8 cellular contexts compared by ENCODE assay signal in the genomic region with DNA sequence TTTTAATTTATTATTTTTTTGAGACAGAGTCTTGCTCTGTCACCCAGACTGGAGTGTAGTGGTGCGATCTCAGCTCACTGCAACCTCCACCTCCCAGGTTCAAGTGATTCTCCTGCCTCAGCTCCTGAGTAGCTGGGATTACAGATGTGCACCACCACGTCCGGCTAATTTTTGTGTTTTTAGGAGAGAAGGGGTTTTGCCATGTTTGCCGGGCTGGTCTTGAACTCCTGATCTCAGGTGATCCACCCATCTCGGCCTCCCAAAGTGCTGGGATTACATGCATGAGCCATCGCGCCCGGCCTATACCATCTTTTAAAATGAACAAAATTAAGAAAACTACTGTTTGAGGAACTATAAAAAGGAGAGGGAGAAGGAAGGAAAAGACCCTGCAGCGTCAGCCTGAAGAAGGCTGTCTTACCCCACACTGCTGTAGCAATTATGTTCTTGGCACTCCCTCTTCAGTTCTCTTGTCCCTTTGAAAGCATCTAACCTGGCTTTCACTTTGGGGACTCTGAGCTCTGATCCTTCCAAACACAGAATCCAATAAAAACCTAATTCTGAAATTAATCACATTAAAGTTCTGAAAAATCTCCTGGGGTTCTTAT. TPM values are rescaled to one million over a fixed set of nuclear protein-coding genes. Genes with fewer than 3 reads are reported as not detected.
A peak's percentile ranks its signal among the peaks of the same experiment; 100 is the strongest.
DNase-seq lines count a peak whose midpoint lies in the region; ATAC-seq and TF ChIP-seq lines count a peak whose summit lies in the region.
"Not testable (repeated sequence)": the region's sequence is repeated elsewhere in the genome, so short reads cannot be mapped to it uniquely, and the experiment has no call there.

No MANE protein-coding gene starts in this region.

- RAD21 ChIA-PET in HCT116 (lab: Charles Lee; ENCODE audit: low non-redundant PET in 1 of 2, low total read pairs in 2 of 2, uncharacterized antibody in 2 of 2, unreplicated experiment in 2 of 2) = not testable (repeated sequence)

- not testable (repeated sequence) for TF ChIP-seq POLR2A in HCT116 (IDR thresholded peaks at IDR 0.05; ENCODE audit: borderline replicate concordance, extremely low read depth, insufficient read depth, insufficient read length); uterus (IDR thresholded peaks at IDR 0.05)

- intact Hi-C loops in HCT116 (cut with micrococcal nuclease); PC-3 (cut with micrococcal nuclease); uterus (cut with DNase I; ENCODE audit: low total_unique reads): not testable (repeated sequence)
- intact Hi-C loops in heart right ventricle (cut with DNase I) = loop anchor here in 1 of 10 donors (10.0 kb wide), 1 partner anchor 279 kb away; the partner anchor contains the start of genes ATP6V1G2, DDX39B and NFKBIL1

- not testable (repeated sequence) for H3K9me3 Mint-ChIP-seq in activated CD4-positive, alpha-beta memory T cell treated with anti-CD3 and anti-CD28 coated beads, Interleukin-2, amount 10 ng/mL, durations not matched to agents 7 days and 5 days; naive thymus-derived CD8-positive, alpha-beta T cell; stimulated activated effector memory CD8-positive, alpha-beta T cell treated with anti-CD3 and anti-CD28 coated beads, Interleukin-12 subunit alpha, Interleukin-12 subunit beta, amount 100 ng/mL, for 72 hours

- WGBS in heart right ventricle, 2 donors = 88 to 90% methylated on average over 9 of the region's 9 CpGs

- not testable (repeated sequence) for BruUV-seq in HCT116 (replicated peaks; lab: Mats Ljungman, UMichigan); PC-3 (replicated peaks; lab: Mats Ljungman, UMichigan)

- H3F3A ChIP-seq in PC-3 (ENCODE audit: low read length, unreplicated experiment) = peaks cover 13% of the 10 kb centered on the region

- H3K9ac ChIP-seq in HCT116 (ENCODE audit: low read length) = peak overlapping the region; percentile 30; the same call in 1 of the 2 replicates
- H3K9ac ChIP-seq in PC-3 (ENCODE audit: low read length) = not testable (repeated sequence)

- H3K4me1 Mint-ChIP-seq in activated CD4-positive, alpha-beta memory T cell treated with anti-CD3 and anti-CD28 coated beads, Interleukin-2, amount 10 ng/mL, durations not matched to agents 7 days and 5 days = peaks cover 59% of the 10 kb centered on the region
- H3K4me1 Mint-ChIP-seq in naive thymus-derived CD8-positive, alpha-beta T cell = peaks cover 7 to 62% (median 36%) of the 10 kb centered on the region in 4 donors
- peaks cover 59% of the 10 kb centered on the region for H3K4me1 Mint-ChIP-seq in stimulated activated effector memory CD8-positive, alpha-beta T cell treated with anti-CD3 and anti-CD28 coated beads, Interleukin-12 subunit alpha, Interleukin-12 subunit beta, amount 100 ng/mL, for 72 hours

- H3K27ac Mint-ChIP-seq in activated CD4-positive, alpha-beta memory T cell treated with anti-CD3 and anti-CD28 coated beads, Interleukin-2, amount 10 ng/mL, durations not matched to agents 7 days and 5 days = not testable (repeated sequence)
- peak overlapping the region in 5 of 10 donors; percentile 33 to 90 (median 43) for H3K27ac Mint-ChIP-seq in naive thymus-derived CD8-positive, alpha-beta T cell
- peak overlapping the region; percentile 15 for H3K27ac Mint-ChIP-seq in stimulated activated effector memory CD8-positive, alpha-beta T cell treated with anti-CD3 and anti-CD28 coated beads, Interleukin-12 subunit alpha, Interleukin-12 subunit beta, amount 100 ng/mL, for 72 hours

- DNase-seq in HCT116 (ENCODE audit: low read depth, low spot score); PC-3; activated CD4-positive, alpha-beta memory T cell treated with anti-CD3 and anti-CD28 coated beads, Interleukin-2, amount 10 ng/mL, durations not matched to agents 7 days and 5 days; caudate nucleus (lab: John Stamatoyannopoulos, UW); heart right ventricle; naive thymus-derived CD8-positive, alpha-beta T cell; stimulated activated effector memory CD8-positive, alpha-beta T cell treated with anti-CD3 and anti-CD28 coated beads, Interleukin-12 subunit alpha, Interleukin-12 subunit beta, amount 100 ng/mL, for 72 hours (ENCODE audit: low spot score in 2 of 2); uterus: not testable (repeated sequence)

- H3K4me2 ChIP-seq in HCT116 (ENCODE audit: low read length) = peak overlapping the region; percentile 77
- H3K4me2 ChIP-seq in PC-3 (ENCODE audit: low read length) = peak overlapping the region; percentile 91; the same call in 1 of the 2 replicates

- not testable (repeated sequence) for ATAC-seq in HCT116; PC-3; heart right ventricle; naive thymus-derived CD8-positive, alpha-beta T cell; stimulated activated effector memory CD8-positive, alpha-beta T cell treated with anti-CD3 and anti-CD28 coated beads, Interleukin-12 subunit alpha, Interleukin-12 subunit beta, amount 100 ng/mL, for 72 hours

- peak overlapping the region; percentile 44 for H3K4me3 Mint-ChIP-seq in activated CD4-positive, alpha-beta memory T cell treated with anti-CD3 and anti-CD28 coated beads, Interleukin-2, amount 10 ng/mL, durations not matched to agents 7 days and 5 days
- H3K4me3 Mint-ChIP-seq in naive thymus-derived CD8-positive, alpha-beta T cell = peak overlapping the region in 7 of 10 donors; percentile 3 to 56 (median 18)
- peak overlapping the region; percentile 79 for H3K4me3 Mint-ChIP-seq in stimulated activated effector memory CD8-positive, alpha-beta T cell treated with anti-CD3 and anti-CD28 coated beads, Interleukin-12 subunit alpha, Interleukin-12 subunit beta, amount 100 ng/mL, for 72 hours

- CTCF ChIA-PET in HCT116 (lab: Charles Lee); PC-3 (lab: Charles Lee): not testable (repeated sequence)
- CTCF ChIA-PET in activated CD4-positive, alpha-beta memory T cell treated with anti-CD3 and anti-CD28 coated beads, Interleukin-2, amount 10 ng/mL, durations not matched to agents 7 days and 5 days (lab: Charles Lee) = interaction anchor here (1.2 to 2.6 kb wide), 2 partner anchors 17 to 85 kb away, joined by 3 to 9 read pairs; partner anchors contain the start of gene LSM2

- not testable (repeated sequence) for H3K4me3 ChIP-seq in HCT116 (replicated peaks in 1 of 2; ENCODE audit: low read depth in 1 of 2, low read length in 2 of 2); PC-3 (ENCODE audit: low read length); uterus
- peak overlapping the region in 1 of 10 donors; percentile 6 for H3K4me3 ChIP-seq in heart right ventricle

- not testable (repeated sequence) for H3K36me3 ChIP-seq in HCT116 (ENCODE audit: control insufficient read depth in 1 of 2, insufficient read depth in 2 of 2, low read length in 2 of 2); PC-3 (ENCODE audit: low read depth, low read length); heart right ventricle; uterus

- not testable (repeated sequence) for H3K9me3 ChIP-seq in HCT116 (ENCODE audit: control insufficient read depth in 1 of 2, insufficient read depth in 1 of 2, low read depth in 1 of 2, low read length in 2 of 2); PC-3 (ENCODE audit: low read length); heart right ventricle; uterus

- POLR2A ChIA-PET in HCT116 (lab: Charles Lee) = interaction anchor here (2.0 to 4.9 kb wide), 2 partner anchors 16 to 85 kb away, joined by 5 to 19 read pairs; partner anchors contain the start of genes LSM2 and MSH5
- POLR2A ChIA-PET in PC-3 (lab: Charles Lee; ENCODE audit: unreplicated experiment) = not testable (repeated sequence)
- POLR2A ChIA-PET in activated CD4-positive, alpha-beta memory T cell treated with anti-CD3 and anti-CD28 coated beads, Interleukin-2, amount 10 ng/mL, durations not matched to agents 7 days and 5 days (lab: Charles Lee) = interaction anchor here (0.6 to 6.4 kb wide), 8 partner anchors 9 to 283 kb away, joined by 3 to 95 read pairs (median 4); partner anchors contain the start of genes CLIC1, GPANK1, LSM2 and MPIG6B
- POLR2A ChIA-PET in naive thymus-derived CD8-positive, alpha-beta T cell (lab: Charles Lee) = interaction anchor here (0.6 to 1.3 kb wide), 3 partner anchors 94 to 1209 kb away, joined by 3 to 7 read pairs (median 3); partner anchors contain the start of gene DDAH2

- not testable (repeated sequence) for TF ChIP-seq RAD21 in HCT116 (IDR thresholded peaks at IDR 0.05; ENCODE audit: low read depth)

- H3K4me1 ChIP-seq in HCT116 (ENCODE audit: control insufficient read depth in 1 of 2, insufficient read depth in 2 of 2, low read length in 2 of 2) = peaks cover 55 to 69% of the 10 kb centered on the region in 2 experiments
- H3K4me1 ChIP-seq in PC-3 (ENCODE audit: insufficient read depth, low read length) = peaks cover 62% of the 10 kb centered on the region
- peaks cover 14 to 66% (median 53%) of the 10 kb centered on the region in 9 donors for H3K4me1 ChIP-seq in heart right ventricle
- H3K4me1 ChIP-seq in uterus = peaks cover 5 to 12% of the 10 kb centered on the region in 2 donors

- not testable (repeated sequence) for TF ChIP-seq CTCF in HCT116 (IDR thresholded peaks at IDR 0.05 in 2 of 3, conservative IDR thresholded peaks at IDR 0.05 in 1 of 3; ENCODE audit: borderline replicate concordance in 1 of 3, insufficient read depth in 1 of 3, low read depth in 2 of 3, low read length in 2 of 3); PC-3 (conservative IDR thresholded peaks at IDR 0.05; ENCODE audit: low read depth, low read length); heart right ventricle (IDR thresholded peaks at IDR 0.05); uterus (IDR thresholded peaks at IDR 0.05)

- not testable (repeated sequence) for H3K27me3 Mint-ChIP-seq in activated CD4-positive, alpha-beta memory T cell treated with anti-CD3 and anti-CD28 coated beads, Interleukin-2, amount 10 ng/mL, durations not matched to agents 7 days and 5 days; naive thymus-derived CD8-positive, alpha-beta T cell

- H3K27me3 ChIP-seq in HCT116 (ENCODE audit: insufficient read depth, low read length); PC-3 (ENCODE audit: low read length); heart right ventricle; uterus: not testable (repeated sequence)

- H3K9me2 ChIP-seq in HCT116 (ENCODE audit: insufficient read depth); PC-3 (replicated peaks; ENCODE audit: low read length): not testable (repeated sequence)

- H3K36me3 Mint-ChIP-seq in activated CD4-positive, alpha-beta memory T cell treated with anti-CD3 and anti-CD28 coated beads, Interleukin-2, amount 10 ng/mL, durations not matched to agents 7 days and 5 days (ENCODE audit: low read depth); naive thymus-derived CD8-positive, alpha-beta T cell: not testable (repeated sequence)
- peaks cover 25% of the 10 kb centered on the region for H3K36me3 Mint-ChIP-seq in stimulated activated effector memory CD8-positive, alpha-beta T cell treated with anti-CD3 and anti-CD28 coated beads, Interleukin-12 subunit alpha, Interleukin-12 subunit beta, amount 100 ng/mL, for 72 hours

- H4K20me1 ChIP-seq in HCT116 (ENCODE audit: insufficient read depth) = not testable (repeated sequence)
- H4K20me1 ChIP-seq in PC-3 (ENCODE audit: low read length) = peaks cover 15% of the 10 kb centered on the region; the same call in 1 of the 2 replicates

- not testable (repeated sequence) for H3K79me2 ChIP-seq in HCT116 (ENCODE audit: insufficient read depth, low read length)
- peaks cover 67% of the 10 kb centered on the region for H3K79me2 ChIP-seq in PC-3 (ENCODE audit: low read length)

- not testable (repeated sequence) for H2AFZ ChIP-seq in HCT116 (ENCODE audit: low read depth, low read length, poor library complexity, severe bottlenecking); PC-3 (ENCODE audit: low read length)

- peak overlapping the region; percentile 94 for H3K27ac ChIP-seq in HCT116 (ENCODE audit: low read depth, low read length)
- not testable (repeated sequence) for H3K27ac ChIP-seq in PC-3 (ENCODE audit: low read length)
- peak overlapping the region; percentile 55 for H3K27ac ChIP-seq in caudate nucleus (ENCODE audit: low read depth, low read length)
- H3K27ac ChIP-seq in heart right ventricle = peak overlapping the region; percentile 5 to 99 (median 98)
- H3K27ac ChIP-seq in uterus = peak overlapping the region; percentile 96 to 99

RNA-seq across cellular contexts. Expression of gene HSPA1B, which starts 3.8 kb away (rescaled TPM):
- total RNA-seq in HCT116 (2021; ENCODE audit: unreplicated experiment) (214 TPM), PC-3 (2014; rRNA removed) (265 and 331 TPM in 2 replicates), heart right ventricle (100 to 1,000 TPM; 126 to 258 (median 169) TPM), uterus (100 to 1,000 TPM in 2 of 4 donors, 10 to 100 TPM in 2; 40.3 to 268 (median 152) TPM)
- polyA plus RNA-seq in HCT116 (2012) = 112 and 220 TPM in 2 replicates
- total RNA-seq in activated CD4-positive, alpha-beta memory T cell treated with anti-CD3 and anti-CD28 coated beads, Interleukin-2, amount 10 ng/mL, durations not matched to agents 7 days and 5 days = 10 to 100 TPM; 60.6 to 62.6 TPM
- polyA plus RNA-seq in heart right ventricle = 100 to 1,000 TPM in 1 of 2 donors, 10 to 100 TPM in 1; 16.9 to 122 TPM
- total RNA-seq in naive thymus-derived CD8-positive, alpha-beta T cell = 10 to 100 TPM; 39.6 to 42.2 TPM
- 1 to 10 TPM in 2 of 3 donors, under 1 TPM in 1; 0.28 to 1.3 (median 1.2) TPM for polyA plus RNA-seq in naive thymus-derived CD8-positive, alpha-beta T cell

RNA-seq across cellular contexts. Expression of gene HSPA1A, which starts 8.4 kb away (rescaled TPM):
- 5.0 TPM for total RNA-seq in HCT116 (2021; ENCODE audit: unreplicated experiment)
- polyA plus RNA-seq in HCT116 (2012) = 0.55 and 2.8 TPM in 2 replicates
- total RNA-seq in PC-3 (2014; rRNA removed) = 269 and 324 TPM in 2 replicates
- 100 to 1,000 TPM; 147 to 151 TPM for total RNA-seq in activated CD4-positive, alpha-beta memory T cell treated with anti-CD3 and anti-CD28 coated beads, Interleukin-2, amount 10 ng/mL, durations not matched to agents 7 days and 5 days
- total RNA-seq in heart right ventricle = 100 to 1,000 TPM; 202 to 679 (median 259) TPM
- 100 to 1,000 TPM; 113 to 166 TPM for polyA plus RNA-seq in heart right ventricle
- 10 to 100 TPM; 54.8 to 56.9 TPM for total RNA-seq in naive thymus-derived CD8-positive, alpha-beta T cell
- 10 to 100 TPM in 2 of 3 donors, 1 to 10 TPM in 1; 6.9 to 17.3 (median 11.4) TPM for polyA plus RNA-seq in naive thymus-derived CD8-positive, alpha-beta T cell
- total RNA-seq in uterus = 100 to 1,000 TPM in 3 of 4 donors, 10 to 100 TPM in 1; 98.8 to 261 (median 170) TPM

RNA-seq across cellular contexts. Expression of gene HSPA1L, which starts 8.6 kb away (rescaled TPM):
- 0.12 TPM for total RNA-seq in HCT116 (2021; ENCODE audit: unreplicated experiment)
- 0.20 and 0.42 TPM in 2 replicates for polyA plus RNA-seq in HCT116 (2012)
- 0.26 and 0.69 TPM in 2 replicates for total RNA-seq in PC-3 (2014; rRNA removed)
- 1 to 10 TPM; 2.8 to 3.0 TPM for total RNA-seq in activated CD4-positive, alpha-beta memory T cell treated with anti-CD3 and anti-CD28 coated beads, Interleukin-2, amount 10 ng/mL, durations not matched to agents 7 days and 5 days
- 1 to 10 TPM; 1.1 to 2.9 (median 1.9) TPM for total RNA-seq in heart right ventricle
- polyA plus RNA-seq in heart right ventricle = 1 to 10 TPM in 1 of 2 donors, under 1 TPM in 1; 0.80 to 1.4 TPM
- 1 to 10 TPM; 3.5 to 4.0 TPM for total RNA-seq in naive thymus-derived CD8-positive, alpha-beta T cell
- 1 to 10 TPM in 2 of 3 donors, under 1 TPM in 1; 0.56 to 1.6 (median 1.6) TPM for polyA plus RNA-seq in naive thymus-derived CD8-positive, alpha-beta T cell
- 1 to 10 TPM in 3 of 4 donors, under 1 TPM in 1; 0.59 to 4.6 (median 2.3) TPM for total RNA-seq in uterus

RNA-seq across cellular contexts. Expression of gene LSM2, which starts 16.9 kb away (rescaled TPM):
- 89.7 TPM for total RNA-seq in HCT116 (2021; ENCODE audit: unreplicated experiment)
- 98.8 and 102 TPM in 2 replicates for polyA plus RNA-seq in HCT116 (2012)
- 93.7 and 143 TPM in 2 replicates for total RNA-seq in PC-3 (2014; rRNA removed)
- 100 to 1,000 TPM; 100 to 108 TPM for total RNA-seq in activated CD4-positive, alpha-beta memory T cell treated with anti-CD3 and anti-CD28 coated beads, Interleukin-2, amount 10 ng/mL, durations not matched to agents 7 days and 5 days
- total RNA-seq in heart right ventricle = 10 to 100 TPM; 18.9 to 27.6 (median 23.0) TPM
- 10 to 100 TPM; 17.5 to 52.0 TPM for polyA plus RNA-seq in heart right ventricle
- 10 to 100 TPM; 28.9 to 31.9 TPM for total RNA-seq in naive thymus-derived CD8-positive, alpha-beta T cell
- 10 to 100 TPM; 67.1 to 80.3 (median 77.9) TPM for polyA plus RNA-seq in naive thymus-derived CD8-positive, alpha-beta T cell
- 100 to 1,000 TPM in 1 of 4 donors, 10 to 100 TPM in 3; 37.1 to 119 (median 58.7) TPM for total RNA-seq in uterus

RNA-seq across cellular contexts. Expression of gene VARS1, which starts 28.1 kb away (rescaled TPM):
- 254 TPM for total RNA-seq in HCT116 (2021; ENCODE audit: unreplicated experiment)
- polyA plus RNA-seq in HCT116 (2012) = 165 and 178 TPM in 2 replicates
- 89.8 and 130 TPM in 2 replicates for total RNA-seq in PC-3 (2014; rRNA removed)
- total RNA-seq in activated CD4-positive, alpha-beta memory T cell treated with anti-CD3 and anti-CD28 coated beads, Interleukin-2, amount 10 ng/mL, durations not matched to agents 7 days and 5 days = 10 to 100 TPM; 84.1 to 88.4 TPM
- 10 to 100 TPM; 22.4 to 43.4 (median 29.5) TPM for total RNA-seq in heart right ventricle
- 10 to 100 TPM; 26.5 to 44.0 TPM for polyA plus RNA-seq in heart right ventricle
- total RNA-seq in naive thymus-derived CD8-positive, alpha-beta T cell = 10 to 100 TPM; 37.6 to 40.3 TPM
- 10 to 100 TPM; 27.5 to 37.8 (median 30.3) TPM for polyA plus RNA-seq in naive thymus-derived CD8-positive, alpha-beta T cell
- 100 to 1,000 TPM in 1 of 4 donors, 10 to 100 TPM in 3; 35.6 to 118 (median 53.4) TPM for total RNA-seq in uterus

Comparison
In these comparisons a context has a peak if more than half of its experiments do, and no peak if none do; other contexts are left out.
1. H3K4me3 Mint-ChIP-seq: peak in every context shown above with its lines; median percentile 79 in stimulated activated effector memory CD8-positive, alpha-beta T cell treated with anti-CD3 and anti-CD28 coated beads, Interleukin-12 subunit alpha, Interleukin-12 subunit beta, amount 100 ng/mL, for 72 hours; 44 in activated CD4-positive, alpha-beta memory T cell treated with anti-CD3 and anti-CD28 coated beads, Interleukin-2, amount 10 ng/mL, durations not matched to agents 7 days and 5 days; 18 in naive thymus-derived CD8-positive, alpha-beta T cell.